Comparison of ENCODE assay signal across 29 cellular contexts in genomic region chr7:123863461-123863860, GRCh38. TPM values are rescaled to one million over a fixed set of nuclear protein-coding genes. Genes with fewer than 3 reads are reported as not detected.
"Had no signal": no experiment of that assay in that cellular context is flagged by ENCODE, and none has a peak within 500 bp of the region (broad histone marks: within the 10 kb centered on the region; RNA-seq: fewer than 3 reads in every experiment).

No MANE protein-coding gene starts in this region.

- H3K4me1 ChIP-seq: adrenal gland, neural progenitor cell, spleen, thyroid gland had no signal

- H3K4me1 Mint-ChIP-seq: central memory CD8-positive, alpha-beta T cell; naive B cell had no signal

- H3K9ac ChIP-seq: neural progenitor cell had no signal

- H3K27me3 ChIP-seq: adrenal gland, ascending aorta, brain microvascular endothelial cell, gastrocnemius medialis, neural progenitor cell, spleen, thyroid gland had no signal

- H3K36me3 Mint-ChIP-seq: activated naive CD8-positive, alpha-beta T cell; naive B cell; neural progenitor cell had no signal

- DNase-seq: activated CD4-positive, alpha-beta T cell treated with anti-CD3 and anti-CD28 coated beads for 4 hours; activated CD4-positive, alpha-beta T cell treated with anti-CD3 and anti-CD28 coated beads, Interleukin-2, amount 50 U/mL, for 48 hours; activated CD4-positive, CD25-positive, alpha-beta regulatory T cell; activated CD8-positive, alpha-beta memory T cell treated with anti-CD3 and anti-CD28 coated beads, Interleukin-2, amount 50 U/mL, for 48 hours; activated naive CD4-positive, alpha-beta T cell; activated T-cell treated with anti-CD3 and anti-CD28 coated beads, Interleukin-2, amount 50 U/mL, for 4 hours; adrenal gland; brain microvascular endothelial cell; gastrocnemius medialis; hypothalamus; left cardiac atrium; mesenchymal stem cell; mucosa of descending colon; naive B cell; spleen; stimulated activated CD4-positive, alpha-beta T cell treated with anti-CD3 and anti-CD28 coated beads, Interleukin-4, amount 100 ng/mL, for 1 hour; stimulated activated naive CD4-positive, alpha-beta T cell treated with Interleukin-2 at 50 U/mL for 16 hours; T-helper 17 cell; thyroid gland had no signal

- ATAC-seq: activated T-cell treated with anti-CD3 and anti-CD28 coated beads, Interleukin-2, amount 50 U/mL, for 4 hours; gastrocnemius medialis; left cardiac atrium; T-helper 17 cell had no signal

- H3K36me3 ChIP-seq: adrenal gland, ascending aorta, brain microvascular endothelial cell, gastrocnemius medialis, neural progenitor cell, spleen, thyroid gland had no signal

- H3K4me3 ChIP-seq: adrenal gland, ascending aorta, coronary artery, gastrocnemius medialis, mucosa of descending colon, neural progenitor cell, spleen, thyroid gland had no signal

- H3K9me3 ChIP-seq: adrenal gland, ascending aorta, gastrocnemius medialis, mucosa of descending colon, spleen, thyroid gland had no signal

- H3K27ac ChIP-seq: adrenal gland, ascending aorta, brain microvascular endothelial cell, coronary artery, neural progenitor cell, spleen, thyroid gland had no signal

- H3K9me3 Mint-ChIP-seq: activated T-cell treated with anti-CD3 and anti-CD28 coated beads, Interleukin-2, amount 50 U/mL, for 4 hours; activated T-helper 2 cell treated with anti-CD3 and anti-CD28 coated beads, Interferon-gamma antibody, Interleukin-2, Interleukin-4, amounts not matched to agents 10 μg/mL and 5 μg/mL and 100 μg/mL, durations not matched to agents 14 hours and 24 hours and 36 hours; central memory CD8-positive, alpha-beta T cell; neural progenitor cell had no signal

- H3K27me3 Mint-ChIP-seq: central memory CD8-positive, alpha-beta T cell had no signal

- H3K4me3 Mint-ChIP-seq: activated naive CD8-positive, alpha-beta T cell; activated T-cell treated with anti-CD3 and anti-CD28 coated beads, Interleukin-2, amount 50 U/mL, for 4 hours; central memory CD8-positive, alpha-beta T cell; naive B cell; neural progenitor cell; T-helper 17 cell had no signal

- H3K27ac Mint-ChIP-seq: activated naive CD8-positive, alpha-beta T cell; activated T-helper 2 cell treated with anti-CD3 and anti-CD28 coated beads, Interferon-gamma antibody, Interleukin-2, Interleukin-4, amounts not matched to agents 10 μg/mL and 5 μg/mL and 100 μg/mL, durations not matched to agents 14 hours and 24 hours and 36 hours; naive B cell; neural progenitor cell; T-helper 17 cell had no signal

RNA-seq across cellular contexts. Expression of gene HYAL4, which starts 18.5 kb away (rescaled TPM):
- total RNA-seq: activated CD8-positive, alpha-beta memory T cell treated with anti-CD3 and anti-CD28 coated beads for 36 hours; activated T-cell treated with anti-CD3 and anti-CD28 coated beads, Interleukin-2, amount 50 U/mL, for 4 hours; activated T-helper 2 cell treated with anti-CD3 and anti-CD28 coated beads, Interferon-gamma antibody, Interleukin-2, Interleukin-4, amounts not matched to agents 10 μg/mL and 5 μg/mL and 100 μg/mL, durations not matched to agents 14 hours and 24 hours and 36 hours; adrenal gland; ascending aorta; left cardiac atrium; mucosa of descending colon; osteoblast; posterior vena cava; T-helper 17 cell had no signal
- polyA plus RNA-seq: adrenal gland, esophagus, spleen had no signal
